ENCODE assay signal across 21 cellular contexts in the genomic region with DNA sequence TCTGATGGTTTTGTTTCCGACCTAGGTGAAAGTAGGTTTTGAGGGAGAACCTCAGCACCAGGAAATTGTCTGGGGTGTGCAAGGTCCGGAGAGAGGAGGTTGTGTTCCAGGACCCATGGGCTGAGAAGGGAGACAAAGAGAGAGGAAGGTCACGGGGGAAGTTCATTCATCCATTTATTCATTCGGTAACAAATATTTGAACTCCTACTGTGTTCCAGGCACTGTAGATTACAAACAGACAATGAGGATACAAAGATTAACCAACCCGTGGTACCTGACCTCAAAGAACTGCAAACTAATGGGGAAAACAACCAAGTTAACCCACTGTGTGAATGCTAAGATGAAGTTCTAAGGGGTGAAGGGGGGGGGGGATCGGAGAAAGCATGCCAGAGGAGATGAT. TPM values are rescaled to one million over a fixed set of nuclear protein-coding genes. Genes with fewer than 3 reads are reported as not detected.
"Had no signal": no experiment of that assay in that cellular context is flagged by ENCODE, and none has a peak within 500 bp of the region (broad histone marks: within the 10 kb centered on the region; RNA-seq: fewer than 3 reads in every experiment).

No MANE protein-coding gene starts in this region.

- H3K36me3 Mint-ChIP-seq: stimulated activated memory B cell treated with anti-CD40 and anti-IgM and Interleukin-4, amounts not matched to agents 10 μg/mL and 1 μg/mL and 100 μg/mL, for 72 hours had no signal

- H3K27ac Mint-ChIP-seq: dendritic cell treated with granulocyte-macrophage colony-stimulating factor and Interleukin-4, amounts not matched to agents 40 ng/mL and 50 ng/mL, for 4 days; effector memory CD8-positive, alpha-beta T cell; naive thymus-derived CD8-positive, alpha-beta T cell; stimulated activated memory B cell treated with anti-CD40 and anti-IgM and Interleukin-4, amounts not matched to agents 10 μg/mL and 1 μg/mL and 100 μg/mL, for 72 hours; stimulated activated naive CD8-positive, alpha-beta T cell treated with anti-CD3 and anti-CD28 coated beads, Interleukin-15, Interleukin-2, amounts not matched to agents 100 ng/mL and 50 ng/mL, for 24 hours had no signal

- H3K36me3 ChIP-seq: esophagus muscularis mucosa, gastrocnemius medialis, right atrium auricular region, tibial artery had no signal

- H3K27me3 ChIP-seq: right atrium auricular region had no signal

- H3K4me3 Mint-ChIP-seq: dendritic cell treated with granulocyte-macrophage colony-stimulating factor and Interleukin-4, amounts not matched to agents 40 ng/mL and 50 ng/mL, for 4 days; effector memory CD8-positive, alpha-beta T cell; stimulated activated memory B cell treated with anti-CD40 and anti-IgM and Interleukin-4, amounts not matched to agents 10 μg/mL and 1 μg/mL and 100 μg/mL, for 72 hours; stimulated activated naive CD8-positive, alpha-beta T cell treated with anti-CD3 and anti-CD28 coated beads, Interleukin-15, Interleukin-2, amounts not matched to agents 100 ng/mL and 50 ng/mL, for 24 hours had no signal

- H3K27ac ChIP-seq: epithelial cell of prostate, esophagus muscularis mucosa, gastrocnemius medialis, right atrium auricular region, tibial artery had no signal

- ATAC-seq: effector memory CD8-positive, alpha-beta T cell; gastrocnemius medialis; left cardiac atrium; mucosa of descending colon; naive thymus-derived CD8-positive, alpha-beta T cell; stimulated activated memory B cell treated with anti-CD40 and anti-IgM and Interleukin-4, amounts not matched to agents 10 μg/mL and 1 μg/mL and 100 μg/mL, for 72 hours had no signal

- H3K9me3 Mint-ChIP-seq: dendritic cell treated with granulocyte-macrophage colony-stimulating factor and Interleukin-4, amounts not matched to agents 40 ng/mL and 50 ng/mL, for 4 days; effector memory CD8-positive, alpha-beta T cell; naive thymus-derived CD8-positive, alpha-beta T cell; stimulated activated memory B cell treated with anti-CD40 and anti-IgM and Interleukin-4, amounts not matched to agents 10 μg/mL and 1 μg/mL and 100 μg/mL, for 72 hours; stimulated activated naive CD8-positive, alpha-beta T cell treated with anti-CD3 and anti-CD28 coated beads, Interleukin-15, Interleukin-2, amounts not matched to agents 100 ng/mL and 50 ng/mL, for 24 hours had no signal

- H3K9me3 ChIP-seq: esophagus muscularis mucosa, gastrocnemius medialis, mucosa of descending colon, right atrium auricular region, tibial artery had no signal

- H3K4me1 Mint-ChIP-seq: stimulated activated memory B cell treated with anti-CD40 and anti-IgM and Interleukin-4, amounts not matched to agents 10 μg/mL and 1 μg/mL and 100 μg/mL, for 72 hours had no signal

- H3K4me3 ChIP-seq: esophagus muscularis mucosa, gastrocnemius medialis, mucosa of descending colon, right atrium auricular region, tibial artery had no signal

- DNase-seq: cerebellar nuclear complex; effector memory CD8-positive, alpha-beta T cell; gastrocnemius medialis; kidney; left cardiac atrium; mucosa of descending colon; naive thymus-derived CD8-positive, alpha-beta T cell; posterior cingulate gyrus; small intestine; stimulated activated CD4-positive, alpha-beta T cell treated with anti-CD3 and anti-CD28 coated beads, Interleukin-12 subunit alpha, Interleukin-12 subunit beta, amount 100 ng/mL, for 4 hours; stimulated activated CD4-positive, alpha-beta T cell treated with anti-CD3 and anti-CD28 coated beads, Interleukin-4, amount 100 ng/mL, for 1 hour; stimulated activated CD8-positive, alpha-beta memory T cell treated with anti-CD3 and anti-CD28 coated beads, Interleukin-4, amount 100 ng/mL, for 48 hours; tibial artery had no signal

RNA-seq across cellular contexts. Expression of a gene that starts 1.8 kb away (rescaled TPM):
- total RNA-seq: fibroblast of villous mesenchyme; lung microvascular endothelial cell; naive thymus-derived CD8-positive, alpha-beta T cell had no signal
